Comparison of ENCODE assay signal across 8 cellular contexts in genomic region chr5:141213656-141214339, GRCh38. TPM values are rescaled to one million over a fixed set of nuclear protein-coding genes. Genes with fewer than 3 reads are reported as not detected.
DNase-seq lines count a peak whose midpoint lies in the region; ATAC-seq and TF ChIP-seq lines count a peak whose summit lies in the region.
"Not testable (repeated sequence)": the region's sequence is repeated elsewhere in the genome, so short reads cannot be mapped to it uniquely, and the experiment has no call there.

PCDHB13 (plus strand) TSS chr5:141213919; CDS start chr5:141214124, 205 bp downstream.

- BruUV-seq in IMR-90 (replicated peaks; lab: Mats Ljungman, UMichigan): not testable (repeated sequence)

- H3K9me3 ChIP-seq in IMR-90 (ENCODE audit: control insufficient read depth, insufficient read depth, low read length): peaks cover 27% of the 10 kb centered on the region; the same call in 1 of the 2 replicates

- peak within 1 kb of the TSS; percentile 45; the same call in 1 of the 2 replicates for H3K4me3 ChIP-seq in IMR-90 (ENCODE audit: insufficient read depth, low read depth, low read length)

- not testable (repeated sequence) for H2AK9ac ChIP-seq in IMR-90 (replicated peaks; ENCODE audit: low read depth, low read length, poor library complexity)

- H4K91ac ChIP-seq in IMR-90 (ENCODE audit: insufficient read depth, low read depth, low read length): not testable (repeated sequence)

- ATAC-seq in IMR-90 (ENCODE audit: low read depth): peak; percentile 67
- ATAC-seq in Right ventricle myocardium inferior: peak; percentile 81

- not testable (repeated sequence) for H3K56ac ChIP-seq in IMR-90 (ENCODE audit: extremely low read depth, insufficient read depth, low read length)

- H3K27ac ChIP-seq in IMR-90 (ENCODE audit: insufficient read depth, low read length): not testable (repeated sequence)

- H3K27me3 Mint-ChIP-seq in chondrocyte (ENCODE audit: low read depth): not testable (repeated sequence)

- H3K4me3 Mint-ChIP-seq in chondrocyte (ENCODE audit: unreplicated experiment): peak within 1 kb of the TSS; percentile 36

- H3K9me1 ChIP-seq in IMR-90 (ENCODE audit: insufficient read depth, low read length): not testable (repeated sequence)

- H4K8ac ChIP-seq in IMR-90 (ENCODE audit: low read depth in 2 of 2, low read length in 2 of 2): not testable (repeated sequence)

- peaks cover 19% of the 10 kb centered on the region for H3K36me3 Mint-ChIP-seq in chondrocyte (ENCODE audit: low read depth)

- H3K4me1 ChIP-seq in IMR-90 (ENCODE audit: control insufficient read depth, insufficient read depth, low read length): not testable (repeated sequence)

- peak; percentile 20; the same call in 1 of the 2 replicates for TF ChIP-seq CTCF in IMR-90 (conservative IDR thresholded peaks at IDR 0.05; ENCODE audit: low read depth, low read length)
- peak; percentile 31 for TF ChIP-seq CTCF in chondrocyte (IDR thresholded peaks at IDR 0.05)

- not testable (repeated sequence) for H3K4ac ChIP-seq in IMR-90 (ENCODE audit: low read depth, low read length)

- not testable (repeated sequence) for H3K4me1 Mint-ChIP-seq in chondrocyte (ENCODE audit: low read depth)

- peaks cover 63% of the 10 kb centered on the region for H3K9me3 Mint-ChIP-seq in chondrocyte (ENCODE audit: low read depth)

- H3K18ac ChIP-seq in IMR-90 (ENCODE audit: low read depth, low read length): not testable (repeated sequence)

- POLR2A ChIA-PET in IMR-90 (lab: Charles Lee; ENCODE audit: unreplicated experiment): not testable (repeated sequence)

- H2BK20ac ChIP-seq in IMR-90 (ENCODE audit: low read depth, low read length): not testable (repeated sequence)

- not testable (repeated sequence) for H2BK15ac ChIP-seq in IMR-90 (ENCODE audit: low read depth, low read length)

- not testable (repeated sequence) for H3K4me2 ChIP-seq in IMR-90 (ENCODE audit: low read depth, low read length)

- not testable (repeated sequence) for TF ChIP-seq POLR2A in IMR-90 (IDR thresholded peaks at IDR 0.05; ENCODE audit: low read depth, low read length)

- H3K79me1 ChIP-seq in IMR-90 (ENCODE audit: low read depth in 1 of 2, low read length in 2 of 2): not testable (repeated sequence)

- in situ Hi-C loops in IMR-90 (cut with MboI; ENCODE audit: low sequenced_read_pairs): not testable (repeated sequence)

- not testable (repeated sequence) for H2AK5ac ChIP-seq in IMR-90 (ENCODE audit: low read depth, low read length)

- H4K20me1 ChIP-seq in IMR-90 (ENCODE audit: insufficient read depth, low read length): not testable (repeated sequence)

- peak; percentile 43 for DNase-seq in DMS53 treated with DMSO at 0.1 percent for 48 hours (lab: John Stamatoyannopoulos, UW; ENCODE audit: unreplicated experiment)
- DNase-seq in IMR-90: peak; percentile 19
- DNase-seq in NCI-H69 (lab: John Stamatoyannopoulos, UW): peak; percentile 77
- DNase-seq in UCSD-AML1 (lab: John Stamatoyannopoulos, UW; ENCODE audit: unreplicated experiment): peak; percentile 27
- not testable (repeated sequence) for DNase-seq in chondrocyte (ENCODE audit: low spot score)
- DNase-seq in Right ventricle myocardium inferior (ENCODE audit: missing footprints): peak; percentile 80
- DNase-seq in mucosa of gallbladder (ENCODE audit: low spot score): peak; percentile 53
- DNase-seq in superior temporal gyrus (ENCODE audit: extremely low spot score): peak; percentile 45

- H3K27ac Mint-ChIP-seq in chondrocyte (ENCODE audit: unreplicated experiment): not testable (repeated sequence)

- CTCF ChIA-PET in IMR-90 (lab: Yijun Ruan, JAX): interaction anchor here (0.7 kb wide), 1 partner anchor 11 kb away, joined by 5 read pairs; no protein-coding TSS in a partner anchor

- not testable (repeated sequence) for H3K27me3 ChIP-seq in IMR-90 (ENCODE audit: control insufficient read depth, insufficient read depth, low read length)

- H2AFZ ChIP-seq in IMR-90 (replicated peaks; ENCODE audit: low read length, poor library complexity): not testable (repeated sequence)

- not testable (repeated sequence) for H3K36me3 ChIP-seq in IMR-90 (ENCODE audit: control insufficient read depth, insufficient read depth, low read length)

- H2BK5ac ChIP-seq in IMR-90 (ENCODE audit: low read depth, low read length, poor library complexity, severe bottlenecking): not testable (repeated sequence)

- H3K23ac ChIP-seq in IMR-90 (ENCODE audit: low read depth, low read length): not testable (repeated sequence)

- no CpG with 5 or more reads among the region's 18 CpGs for WGBS in IMR-90 (ENCODE audit: extremely low coverage in 2 of 2, insufficient read length in 1 of 2), 2 experiments

- H4K5ac ChIP-seq in IMR-90 (ENCODE audit: low read depth, low read length): not testable (repeated sequence)

- intact Hi-C loops in IMR-90 (cut with micrococcal nuclease): not testable (repeated sequence)
- intact Hi-C loops in Right ventricle myocardium inferior (cut with DNase I): loop anchor here (10.0 kb wide), 1 partner anchor 111 kb away; the partner anchor contains the start of gene TAF7

- not testable (repeated sequence) for H3K9ac ChIP-seq in IMR-90 (ENCODE audit: low read depth, low read length)

- not testable (repeated sequence) for H2BK120ac ChIP-seq in IMR-90 (ENCODE audit: low read depth, low read length)

- H3K14ac ChIP-seq in IMR-90 (replicated peaks; ENCODE audit: low read depth, low read length): not testable (repeated sequence)

- dilution Hi-C loops in IMR-90 (cut with HindIII; ENCODE audit: low sequenced_read_pairs, unreplicated experiment): not testable (repeated sequence)

- TF ChIP-seq RAD21 in IMR-90 (IDR thresholded peaks at IDR 0.05; ENCODE audit: low read length): not testable (repeated sequence)

RNA-seq across cellular contexts. Expression of gene PCDHB13, which starts in this region (rescaled TPM):
- 0.18 and 0.28 TPM in 2 replicates for total RNA-seq in IMR-90 (2012; rRNA removed)
- polyA plus RNA-seq in IMR-90 (2012; rRNA removed): 0.26 and 0.27 TPM in 2 replicates
- polyA plus RNA-seq in IMR-90 (2012; cell fraction: cytosol; rRNA removed): 0.15 and 0.26 TPM in 2 replicates
- polyA plus RNA-seq in IMR-90 (2012; cell fraction: nucleus; rRNA removed; ENCODE audit: low replicate concordance): 0.30 and 0.32 TPM in 2 replicates
- total RNA-seq in chondrocyte: 2.4 to 2.9 TPM (median 2.9 TPM) in 3 replicates
- total RNA-seq in Right ventricle myocardium inferior: 2.6 TPM
- 8.3 TPM for total RNA-seq in mucosa of gallbladder

Comparison
In these comparisons a context has a peak if more than half of its experiments do, and no peak if none do; other contexts are left out.
1. Peak in DNase-seq, ATAC-seq and H3K4me3 ChIP-seq in IMR-90; RNA of the gene not detected or under 1 TPM.